In genomic region chr10:124670849-124671248, GRCh38 we compare ENCODE assay signal across 10 cellular contexts.
DNase-seq lines count a peak whose midpoint lies in the region; ATAC-seq and TF ChIP-seq lines count a peak whose summit lies in the region.
"Had no signal": no experiment of that assay in that cellular context is flagged by ENCODE, and none has a peak within 500 bp of the region (broad histone marks: within the 10 kb centered on the region; RNA-seq: fewer than 3 reads in every experiment).

No MANE protein-coding gene starts in this region.

- no peak for ATAC-seq in HG02885 (IDR thresholded peaks at IDR 0.05; ENCODE audit: poor library complexity, unreplicated experiment)

- H3K9me3 Mint-ChIP-seq in CD14-positive monocyte, result no peaks in the 10 kb centered on the region

- no peak overlapping the region for H3K4me3 ChIP-seq in neural cell (ENCODE audit: low read length)

- H3K36me3 Mint-ChIP-seq in CD14-positive monocyte, result peaks cover 58 to 87% of the 10 kb centered on the region in 2 donors

- H2AFZ ChIP-seq in neural cell (ENCODE audit: low read depth, low read length), result no peak overlapping the region

- peaks cover 64% of the 10 kb centered on the region for H3K4me1 Mint-ChIP-seq in CD14-positive monocyte

- no peak for TF ChIP-seq RAD21 in neural cell (conservative IDR thresholded peaks at IDR 0.05)

- intact Hi-C loops in CD14-positive monocyte (cut with micrococcal nuclease), result loop anchor here in 1 of 2 donors (5.0 kb wide), 1 partner anchor 46 kb away; no protein-coding TSS in a partner anchor

- no peaks in the 10 kb centered on the region for H3F3A ChIP-seq in neural cell (ENCODE audit: insufficient read depth, low read length, poor library complexity, severe bottlenecking)

- DNase-seq in CD14-positive monocyte (ENCODE audit: low spot score), result peak; percentile 92
- peak; percentile 69 to 71 for DNase-seq in Kasumi-1 (lab: John Stamatoyannopoulos, UW)
- peak; percentile 79 for DNase-seq in cerebellum (ENCODE audit: low spot score)
- DNase-seq in GM19240 (ENCODE audit: insufficient read length, low spot score), result no peak
- no peak for DNase-seq in stimulated activated CD4-positive, alpha-beta T cell treated with anti-CD3 and anti-CD28 coated beads, Interleukin-4, amount 100 ng/mL, for 4 hours
- no peak for DNase-seq in DMS 273 treated with DMSO at 0.1 percent for 48 hours (lab: John Stamatoyannopoulos, UW)
- DNase-seq: Karpas-422, RPMI8226 had no signal

- no peaks in the 10 kb centered on the region for H3K9me2 ChIP-seq in neural cell (ENCODE audit: insufficient read depth, low read length)

- peak overlapping the region; percentile 55 to 71 for H3K4me3 Mint-ChIP-seq in CD14-positive monocyte

- TF ChIP-seq EP300 in neural cell (conservative IDR thresholded peaks at IDR 0.05; ENCODE audit: poor library complexity, severe bottlenecking), result no peak

- no peak overlapping the region for H3K4me2 ChIP-seq in neural cell (ENCODE audit: low read length)

- peaks cover 3% of the 10 kb centered on the region for H4K20me1 ChIP-seq in neural cell (ENCODE audit: insufficient read depth)

- peak overlapping the region; percentile 96 to 99 (median 98) for H3K27ac Mint-ChIP-seq in CD14-positive monocyte

- no peaks in the 10 kb centered on the region for H3K27me3 Mint-ChIP-seq in CD14-positive monocyte (ENCODE audit: low read depth in 3 of 3)

- peak overlapping the region; percentile 30 for H3K27ac ChIP-seq in neural cell (ENCODE audit: low read length)

- no peaks in the 10 kb centered on the region for H3K27me3 ChIP-seq in neural cell (ENCODE audit: insufficient read depth, low read depth, low read length)

- no peaks in the 10 kb centered on the region for H3K36me3 ChIP-seq in neural cell (ENCODE audit: insufficient read depth, low read length)

- no peaks in the 10 kb centered on the region for H3K9me3 ChIP-seq in neural cell (ENCODE audit: low read length)

- no peak for TF ChIP-seq CTCF in CD14-positive monocyte (IDR thresholded peaks at IDR 0.05)
- no peak for TF ChIP-seq CTCF in neural cell (IDR thresholded peaks at IDR 0.05; ENCODE audit: poor library complexity, severe bottlenecking)

- peaks cover 1% of the 10 kb centered on the region for H3K79me2 ChIP-seq in neural cell (replicated peaks; ENCODE audit: insufficient read depth, low read length)

- no peak overlapping the region for H3K9ac ChIP-seq in neural cell (ENCODE audit: low read length)

TF ChIP-seq in neural cell, 6 proteins besides CTCF, POLR2A, EP300 and RAD21:
- peak; percentile 49 for TF ChIP-seq POLR2AphosphoS5 (IDR thresholded peaks at IDR 0.05)
- no peak for TF ChIP-seq REST (IDR thresholded peaks at IDR 0.05; ENCODE audit: borderline replicate concordance)

Comparison
In these comparisons a context has a peak if more than half of its experiments do, and no peak if none do; other contexts are left out.
1. DNase-seq: peak in CD14-positive monocyte (single experiment), Kasumi-1 (2 of 2) and cerebellum (single experiment); none in GM19240 (single experiment), stimulated activated CD4-positive, alpha-beta T cell treated with anti-CD3 and anti-CD28 coated beads, Interleukin-4, amount 100 ng/mL, for 4 hours (0 of 2) and DMS 273 treated with DMSO at 0.1 percent for 48 hours (single experiment).